ENCODE assay signal across 20 cellular contexts in the genomic region with DNA sequence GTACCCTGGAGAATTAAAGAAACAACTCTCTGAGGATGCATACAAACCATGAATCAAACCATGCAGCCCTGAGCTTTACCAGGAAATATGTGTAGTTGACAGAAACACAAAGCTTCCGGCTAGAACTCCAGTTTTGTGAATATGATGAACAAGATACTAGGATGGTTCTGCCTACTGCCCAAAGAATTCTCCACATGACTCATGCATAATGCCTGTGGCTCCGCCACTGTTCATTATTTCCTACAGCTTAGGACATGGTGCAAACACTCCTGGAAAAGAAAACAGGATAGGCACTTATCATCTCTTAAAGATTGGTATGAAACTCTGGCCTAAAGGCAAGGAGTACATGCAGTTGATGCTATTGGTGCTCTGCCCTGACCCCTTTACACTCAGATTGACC.
DNase-seq lines count a peak whose midpoint lies in the region; ATAC-seq, FAIRE-seq and TF ChIP-seq lines count a peak whose summit lies in the region.
"Had no signal": no experiment of that assay in that cellular context is flagged by ENCODE, and none has a peak within 500 bp of the region (broad histone marks: within the 10 kb centered on the region; RNA-seq: fewer than 3 reads in every experiment).

No MANE protein-coding gene starts in this region.

- no peak for TF ChIP-seq CTCF in fibroblast of mammary gland (conservative IDR thresholded peaks at IDR 0.05; ENCODE audit: control insufficient read depth, insufficient read depth, low read depth, low read length)

- peak; percentile 9 for FAIRE-seq in urothelium cell line (lab: Jason Lieb, UNC)
- FAIRE-seq: GM18507 had no signal

- DNase-seq in GM04503 (ENCODE audit: low read depth) (peak; percentile 27), RPMI7951 (ENCODE audit: low read depth) (peak; percentile 88), fibroblast of mammary gland (ENCODE audit: low read depth) (peak; percentile 1), urothelium cell line (ENCODE audit: low spot score) (peak; percentile 44), RPMI8226 (no peak), NCI-H748 treated with DMSO at 0.1 percent for 48 hours (lab: John Stamatoyannopoulos, UW) (no peak)
- DNase-seq: activated CD4-positive, CD25-positive, alpha-beta regulatory T cell treated with anti-CD3 and anti-CD28 coated beads, Interleukin-2, amount 50 U/mL, for 72 hours; activated CD8-positive, alpha-beta memory T cell treated with anti-CD3 and anti-CD28 coated beads, Interleukin-2, amount 10 ng/mL, durations not matched to agents 7 days and 5 days; activated effector memory CD4-positive, alpha-beta T cell treated with Interleukin-2 at 50 U/mL for 16 hours; adrenal gland; C1 segment of cervical spinal cord; naive thymus-derived CD8-positive, alpha-beta T cell; NCI-H2029; NCI-H510A; posterior cingulate gyrus; stimulated activated CD4-positive, alpha-beta T cell treated with anti-CD3 and anti-CD28 coated beads, Interleukin-4, amount 100 ng/mL, for 24 hours had no signal

- H3K4me3 ChIP-seq in fibroblast of mammary gland (ENCODE audit: control insufficient read depth, low read depth, low read length) = no peak overlapping the region
- H3K4me3 ChIP-seq: adrenal gland, lung, skin epidermis had no signal

- no peak for ATAC-seq in GM18909 (IDR thresholded peaks at IDR 0.05; ENCODE audit: poor library complexity, unreplicated experiment)
- ATAC-seq: activated CD8-positive, alpha-beta memory T cell treated with anti-CD3 and anti-CD28 coated beads, Interleukin-2, amount 10 ng/mL, durations not matched to agents 7 days and 5 days; naive thymus-derived CD8-positive, alpha-beta T cell had no signal

Comparison
In these comparisons a context has a peak if more than half of its experiments do, and no peak if none do; other contexts are left out.
1. DNase-seq: peak in GM04503 (single experiment), RPMI7951 (single experiment), fibroblast of mammary gland (single experiment) and urothelium cell line (single experiment); none in RPMI8226 (single experiment) and NCI-H748 treated with DMSO at 0.1 percent for 48 hours (single experiment).